Comparison of ENCODE assay signal across 8 cellular contexts in the genomic region with DNA sequence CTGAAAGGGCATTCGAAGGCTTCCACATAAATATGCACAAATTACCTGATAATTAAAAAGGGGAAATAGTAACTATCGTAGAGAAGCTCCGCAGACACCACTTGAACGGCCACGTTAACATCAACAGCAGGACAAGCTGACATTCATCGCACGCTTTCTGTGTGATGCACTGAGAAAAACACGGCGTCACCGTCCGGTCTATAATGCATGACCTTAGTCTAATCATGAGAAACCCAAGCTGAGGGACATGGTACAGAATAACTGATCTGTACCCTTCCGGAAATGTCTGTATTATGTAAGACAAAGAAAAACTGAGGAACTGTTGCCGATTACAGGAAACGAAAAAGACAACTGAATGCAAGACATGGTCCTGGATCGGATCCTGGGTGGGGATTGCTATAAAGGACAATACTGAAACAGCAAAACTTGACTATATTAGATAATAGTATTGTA. TPM values are rescaled to one million over a fixed set of nuclear protein-coding genes. Genes with fewer than 3 reads are reported as not detected.
DNase-seq lines count a peak whose midpoint lies in the region; ATAC-seq, FAIRE-seq and TF ChIP-seq lines count a peak whose summit lies in the region.

No MANE protein-coding gene starts in this region.

- TF ChIP-seq POLR2A in A549 (IDR thresholded peaks at IDR 0.05; ENCODE audit: low read length): no peak

- peak overlapping the region; percentile 97 for H3K27ac Mint-ChIP-seq in activated naive CD8-positive, alpha-beta T cell

- no peak for TF ChIP-seq RAD21 in A549 (conservative IDR thresholded peaks at IDR 0.05 in 1 of 2, IDR thresholded peaks at IDR 0.05 in 1 of 2)

- ATAC-seq in A549: peak; percentile 5 to 21; a peak in 4 of 6 replicates
- ATAC-seq in GM18858 (IDR thresholded peaks at IDR 0.05; ENCODE audit: unreplicated experiment): peak; percentile 23
- peak; percentile 13 for ATAC-seq in HG03103 (IDR thresholded peaks at IDR 0.05; ENCODE audit: low read depth, unreplicated experiment)

- TF ChIP-seq EP300 in A549 (IDR thresholded peaks at IDR 0.05): no peak

- CTCF ChIA-PET in A549 (lab: Yijun Ruan, JAX): interaction anchor here (1.1 to 1.7 kb wide), 2 partner anchors 12 to 15 kb away, joined by 4 to 6 read pairs; a partner anchor contains a TSS

- H3K4me1 ChIP-seq in A549 (peaks cover 54% of the 10 kb centered on the region), iPS-20b (ENCODE audit: insufficient read depth, low read length) (peaks cover 25% of the 10 kb centered on the region)

- DNase-seq in A549 (ENCODE audit: low read depth in 1 of 2, low spot score in 1 of 2) (peak in 1 of 2 experiments; percentile 22), SIG-M5 (lab: John Stamatoyannopoulos, UW) (peak; percentile 60), middle frontal gyrus (ENCODE audit: extremely low spot score, low spot score) (no peak)
- DNase-seq in stimulated activated CD4-positive, alpha-beta T cell treated with anti-CD3 and anti-CD28 coated beads, Interleukin-2, amount 100 ng/mL, for 4 hours (ENCODE audit: low read depth): peak; percentile 21

- no peaks in the 10 kb centered on the region for H3K36me3 Mint-ChIP-seq in activated naive CD8-positive, alpha-beta T cell

- 3% methylated on average over 15 of the region's 15 CpGs for WGBS in A549 (ENCODE audit: missing lambda C conversion rate)

- POLR2A ChIA-PET in A549 (lab: Yijun Ruan, JAX): interaction anchor here (0.6 to 1.4 kb wide), 4 partner anchors 15 to 265 kb away, joined by 4 to 11 read pairs (median 6); a partner anchor contains a TSS

- FAIRE-seq in A549 (lab: Jason Lieb, UNC): no peak

- peaks cover 32% of the 10 kb centered on the region for H3K36me3 ChIP-seq in iPS-20b (ENCODE audit: insufficient read depth, low read depth, low read length)

- TF ChIP-seq CTCF in A549 (IDR thresholded peaks at IDR 0.05): no peak

- peak overlapping the region; percentile 80; the same call in 1 of the 2 replicates for H3K9ac ChIP-seq in iPS-20b (ENCODE audit: low read depth, low read length)

- H3K9me3 ChIP-seq in A549 (no peaks in the 10 kb centered on the region), iPS-20b (ENCODE audit: insufficient read depth, low read depth, low read length) (no peaks in the 10 kb centered on the region)

- H3K4me2 ChIP-seq in A549: peak overlapping the region; percentile 77

- H3K4me3 ChIP-seq in A549: peak overlapping the region; percentile 47
- H3K4me3 ChIP-seq in iPS-20b (ENCODE audit: low read length): peak overlapping the region; percentile 78

- no peaks in the 10 kb centered on the region for H3K9me3 Mint-ChIP-seq in activated naive CD8-positive, alpha-beta T cell (ENCODE audit: low read depth)

- no peaks in the 10 kb centered on the region for H3K27me3 Mint-ChIP-seq in activated naive CD8-positive, alpha-beta T cell

- H3K4me1 Mint-ChIP-seq in activated naive CD8-positive, alpha-beta T cell (ENCODE audit: low read depth): peaks cover 27% of the 10 kb centered on the region

- peak overlapping the region; percentile 96 for H3K4me3 Mint-ChIP-seq in activated naive CD8-positive, alpha-beta T cell

- H3K27ac ChIP-seq in A549 (peak overlapping the region; percentile 93 to 96), iPS-20b (ENCODE audit: low read length) (peak overlapping the region; percentile 73)

- no peaks in the 10 kb centered on the region for H3K27me3 ChIP-seq in iPS-20b (ENCODE audit: insufficient read depth, low read length)

TF ChIP-seq in A549, 52 proteins besides CTCF, POLR2A, EP300 and RAD21:
- TF ChIP-seq KDM1A (IDR thresholded peaks at IDR 0.05; ENCODE audit: low read depth): no peak
- no peak for TF ChIP-seq KDM5A (IDR thresholded peaks at IDR 0.05)
- TF ChIP-seq NR3C1 (IDR thresholded peaks at IDR 0.05): no peak
- no peak for TF ChIP-seq HOXB13 (CRISPR knock-in tag; IDR thresholded peaks at IDR 0.05; ENCODE audit: low read depth)
- TF ChIP-seq TFCP2L1 (CRISPR knock-in tag; IDR thresholded peaks at IDR 0.05): no peak
- TF ChIP-seq NFE2L2 (conservative IDR thresholded peaks at IDR 0.05; ENCODE audit: low read length): no peak
- no peak for TF ChIP-seq ZC3H11A (IDR thresholded peaks at IDR 0.05)
- TF ChIP-seq, protein P1, sequence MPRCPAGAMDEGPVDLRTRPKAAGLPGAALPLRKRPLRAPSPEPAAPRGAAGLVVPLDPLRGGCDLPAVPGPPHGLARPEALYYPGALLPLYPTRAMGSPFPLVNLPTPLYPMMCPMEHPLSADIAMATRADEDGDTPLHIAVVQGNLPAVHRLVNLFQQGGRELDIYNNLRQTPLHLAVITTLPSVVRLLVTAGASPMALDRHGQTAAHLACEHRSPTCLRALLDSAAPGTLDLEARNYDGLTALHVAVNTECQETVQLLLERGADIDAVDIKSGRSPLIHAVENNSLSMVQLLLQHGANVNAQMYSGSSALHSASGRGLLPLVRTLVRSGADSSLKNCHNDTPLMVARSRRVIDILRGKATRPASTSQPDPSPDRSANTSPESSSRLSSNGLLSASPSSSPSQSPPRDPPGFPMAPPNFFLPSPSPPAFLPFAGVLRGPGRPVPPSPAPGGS (IDR thresholded peaks at IDR 0.05): no peak
- no peak for TF ChIP-seq FOXS1 (CRISPR knock-in tag; IDR thresholded peaks at IDR 0.05)
- no peak for TF ChIP-seq CHD2 (IDR thresholded peaks at IDR 0.05; ENCODE audit: low read length, partially characterized antibody)

RNA-seq across cellular contexts. Expression of a gene that starts 0.7 kb away (rescaled TPM):
- polyA plus RNA-seq in A549 (2011; rRNA removed) (43.0 and 44.9 TPM in 2 replicates), A549 (2017; fragmentation: RNase III; extraction: RNeasy Plus Mini Kit Qiagen cat#74134 plus additional on column Dnase treatment) (66.5 to 81.3 TPM (median 75.1 TPM) in 3 replicates)
- polyA plus RNA-seq in A549 (2012; cell fraction: cytosol; rRNA removed): 107 TPM in 2 replicates
- polyA plus RNA-seq in A549 (2012; cell fraction: nucleus; rRNA removed): 266 and 276 TPM in 2 replicates
- 47.2 and 55.3 TPM in 2 replicates for polyA minus RNA-seq in A549 (2011; rRNA and poly(A)+ RNA removed)

RNA-seq across cellular contexts. Expression of a gene that starts 14.7 kb away (rescaled TPM):
- polyA plus RNA-seq in A549 (2011; rRNA removed) (12.4 and 13.5 TPM in 2 replicates), A549 (2017; fragmentation: RNase III; extraction: RNeasy Plus Mini Kit Qiagen cat#74134 plus additional on column Dnase treatment) (22.8 to 23.5 TPM (median 23.5 TPM) in 3 replicates)
- polyA plus RNA-seq in A549 (2012; cell fraction: cytosol; rRNA removed): 21.0 and 26.9 TPM in 2 replicates
- polyA plus RNA-seq in A549 (2012; cell fraction: nucleus; rRNA removed): 41.1 and 44.6 TPM in 2 replicates
- polyA minus RNA-seq in A549 (2011; rRNA and poly(A)+ RNA removed): 10.5 and 12.2 TPM in 2 replicates

RNA-seq across cellular contexts. Expression of a gene that starts 45.9 kb away (rescaled TPM):
- polyA plus RNA-seq in A549 (2011; rRNA removed) (not detected in 2 replicates), A549 (2017; fragmentation: RNase III; extraction: RNeasy Plus Mini Kit Qiagen cat#74134 plus additional on column Dnase treatment) (not detected in 3 replicates)
- polyA plus RNA-seq in A549 (2012; cell fraction: cytosol; rRNA removed): 0.01 TPM in 1 of 2 replicates, not detected in the other
- 0.11 TPM in 1 of 2 replicates, not detected in the other for polyA plus RNA-seq in A549 (2012; cell fraction: nucleus; rRNA removed)
- polyA minus RNA-seq in A549 (2011; rRNA and poly(A)+ RNA removed): not detected in 2 replicates
